Comparison of ENCODE assay signal across 1 cellular context in the genomic region with DNA sequence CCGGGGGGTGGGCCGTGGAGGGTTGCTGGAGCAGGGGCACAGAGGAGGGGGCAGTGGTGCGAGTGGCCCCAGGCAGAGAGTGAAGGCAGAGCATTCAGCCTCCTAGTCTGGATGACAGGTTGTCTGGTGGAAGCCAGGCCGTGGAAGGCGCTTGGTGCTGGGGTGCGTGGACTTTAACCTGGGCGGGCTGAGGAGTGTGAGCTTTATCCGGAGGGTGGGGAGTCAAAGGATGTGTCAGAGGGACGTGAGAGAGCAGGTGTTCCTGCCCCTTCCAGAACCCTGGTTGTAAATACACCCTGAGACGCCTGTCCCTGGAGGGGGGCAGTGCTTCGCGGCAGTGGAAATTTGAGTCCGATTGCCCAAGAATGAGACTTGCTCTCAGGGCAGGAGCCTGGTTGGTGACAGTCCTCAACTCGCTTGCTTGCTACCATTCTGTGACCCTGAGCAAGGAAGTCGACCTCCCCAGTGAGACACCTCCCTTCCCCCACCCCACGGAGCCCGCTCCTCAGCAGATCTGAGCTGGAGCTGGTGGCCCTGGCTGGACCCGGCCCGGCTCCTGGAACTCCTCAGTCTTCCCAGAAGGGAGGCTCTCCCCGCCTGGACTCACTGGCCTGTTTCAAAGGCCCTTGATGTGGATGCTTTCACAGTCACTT.
TF ChIP-seq lines count a peak whose summit lies in the region.

No MANE protein-coding gene starts in this region.

TF ChIP-seq in H1, 55 proteins besides CTCF, POLR2A, EP300 and RAD21:
- TF ChIP-seq POLR2AphosphoS5 (IDR thresholded peaks at IDR 0.05; ENCODE audit: low read depth, low read length) (no peak), CHD1 (IDR thresholded peaks at IDR 0.05; ENCODE audit: low read depth, low read length) (no peak), POU5F1 (IDR thresholded peaks at IDR 0.05; ENCODE audit: low read depth, low read length) (no peak), GABPA (IDR thresholded peaks at IDR 0.05; ENCODE audit: borderline replicate concordance, insufficient read depth, low read length) (no peak), CEBPB (IDR thresholded peaks at IDR 0.05; ENCODE audit: low read depth, low read length) (no peak), JUND (IDR thresholded peaks at IDR 0.05; ENCODE audit: low read length) (no peak), RNF2 (IDR thresholded peaks at IDR 0.05; ENCODE audit: borderline replicate concordance, low read depth, low read length, missing control alignments, poor library complexity, severe bottlenecking) (no peak)
- TF ChIP-seq, protein P1, sequence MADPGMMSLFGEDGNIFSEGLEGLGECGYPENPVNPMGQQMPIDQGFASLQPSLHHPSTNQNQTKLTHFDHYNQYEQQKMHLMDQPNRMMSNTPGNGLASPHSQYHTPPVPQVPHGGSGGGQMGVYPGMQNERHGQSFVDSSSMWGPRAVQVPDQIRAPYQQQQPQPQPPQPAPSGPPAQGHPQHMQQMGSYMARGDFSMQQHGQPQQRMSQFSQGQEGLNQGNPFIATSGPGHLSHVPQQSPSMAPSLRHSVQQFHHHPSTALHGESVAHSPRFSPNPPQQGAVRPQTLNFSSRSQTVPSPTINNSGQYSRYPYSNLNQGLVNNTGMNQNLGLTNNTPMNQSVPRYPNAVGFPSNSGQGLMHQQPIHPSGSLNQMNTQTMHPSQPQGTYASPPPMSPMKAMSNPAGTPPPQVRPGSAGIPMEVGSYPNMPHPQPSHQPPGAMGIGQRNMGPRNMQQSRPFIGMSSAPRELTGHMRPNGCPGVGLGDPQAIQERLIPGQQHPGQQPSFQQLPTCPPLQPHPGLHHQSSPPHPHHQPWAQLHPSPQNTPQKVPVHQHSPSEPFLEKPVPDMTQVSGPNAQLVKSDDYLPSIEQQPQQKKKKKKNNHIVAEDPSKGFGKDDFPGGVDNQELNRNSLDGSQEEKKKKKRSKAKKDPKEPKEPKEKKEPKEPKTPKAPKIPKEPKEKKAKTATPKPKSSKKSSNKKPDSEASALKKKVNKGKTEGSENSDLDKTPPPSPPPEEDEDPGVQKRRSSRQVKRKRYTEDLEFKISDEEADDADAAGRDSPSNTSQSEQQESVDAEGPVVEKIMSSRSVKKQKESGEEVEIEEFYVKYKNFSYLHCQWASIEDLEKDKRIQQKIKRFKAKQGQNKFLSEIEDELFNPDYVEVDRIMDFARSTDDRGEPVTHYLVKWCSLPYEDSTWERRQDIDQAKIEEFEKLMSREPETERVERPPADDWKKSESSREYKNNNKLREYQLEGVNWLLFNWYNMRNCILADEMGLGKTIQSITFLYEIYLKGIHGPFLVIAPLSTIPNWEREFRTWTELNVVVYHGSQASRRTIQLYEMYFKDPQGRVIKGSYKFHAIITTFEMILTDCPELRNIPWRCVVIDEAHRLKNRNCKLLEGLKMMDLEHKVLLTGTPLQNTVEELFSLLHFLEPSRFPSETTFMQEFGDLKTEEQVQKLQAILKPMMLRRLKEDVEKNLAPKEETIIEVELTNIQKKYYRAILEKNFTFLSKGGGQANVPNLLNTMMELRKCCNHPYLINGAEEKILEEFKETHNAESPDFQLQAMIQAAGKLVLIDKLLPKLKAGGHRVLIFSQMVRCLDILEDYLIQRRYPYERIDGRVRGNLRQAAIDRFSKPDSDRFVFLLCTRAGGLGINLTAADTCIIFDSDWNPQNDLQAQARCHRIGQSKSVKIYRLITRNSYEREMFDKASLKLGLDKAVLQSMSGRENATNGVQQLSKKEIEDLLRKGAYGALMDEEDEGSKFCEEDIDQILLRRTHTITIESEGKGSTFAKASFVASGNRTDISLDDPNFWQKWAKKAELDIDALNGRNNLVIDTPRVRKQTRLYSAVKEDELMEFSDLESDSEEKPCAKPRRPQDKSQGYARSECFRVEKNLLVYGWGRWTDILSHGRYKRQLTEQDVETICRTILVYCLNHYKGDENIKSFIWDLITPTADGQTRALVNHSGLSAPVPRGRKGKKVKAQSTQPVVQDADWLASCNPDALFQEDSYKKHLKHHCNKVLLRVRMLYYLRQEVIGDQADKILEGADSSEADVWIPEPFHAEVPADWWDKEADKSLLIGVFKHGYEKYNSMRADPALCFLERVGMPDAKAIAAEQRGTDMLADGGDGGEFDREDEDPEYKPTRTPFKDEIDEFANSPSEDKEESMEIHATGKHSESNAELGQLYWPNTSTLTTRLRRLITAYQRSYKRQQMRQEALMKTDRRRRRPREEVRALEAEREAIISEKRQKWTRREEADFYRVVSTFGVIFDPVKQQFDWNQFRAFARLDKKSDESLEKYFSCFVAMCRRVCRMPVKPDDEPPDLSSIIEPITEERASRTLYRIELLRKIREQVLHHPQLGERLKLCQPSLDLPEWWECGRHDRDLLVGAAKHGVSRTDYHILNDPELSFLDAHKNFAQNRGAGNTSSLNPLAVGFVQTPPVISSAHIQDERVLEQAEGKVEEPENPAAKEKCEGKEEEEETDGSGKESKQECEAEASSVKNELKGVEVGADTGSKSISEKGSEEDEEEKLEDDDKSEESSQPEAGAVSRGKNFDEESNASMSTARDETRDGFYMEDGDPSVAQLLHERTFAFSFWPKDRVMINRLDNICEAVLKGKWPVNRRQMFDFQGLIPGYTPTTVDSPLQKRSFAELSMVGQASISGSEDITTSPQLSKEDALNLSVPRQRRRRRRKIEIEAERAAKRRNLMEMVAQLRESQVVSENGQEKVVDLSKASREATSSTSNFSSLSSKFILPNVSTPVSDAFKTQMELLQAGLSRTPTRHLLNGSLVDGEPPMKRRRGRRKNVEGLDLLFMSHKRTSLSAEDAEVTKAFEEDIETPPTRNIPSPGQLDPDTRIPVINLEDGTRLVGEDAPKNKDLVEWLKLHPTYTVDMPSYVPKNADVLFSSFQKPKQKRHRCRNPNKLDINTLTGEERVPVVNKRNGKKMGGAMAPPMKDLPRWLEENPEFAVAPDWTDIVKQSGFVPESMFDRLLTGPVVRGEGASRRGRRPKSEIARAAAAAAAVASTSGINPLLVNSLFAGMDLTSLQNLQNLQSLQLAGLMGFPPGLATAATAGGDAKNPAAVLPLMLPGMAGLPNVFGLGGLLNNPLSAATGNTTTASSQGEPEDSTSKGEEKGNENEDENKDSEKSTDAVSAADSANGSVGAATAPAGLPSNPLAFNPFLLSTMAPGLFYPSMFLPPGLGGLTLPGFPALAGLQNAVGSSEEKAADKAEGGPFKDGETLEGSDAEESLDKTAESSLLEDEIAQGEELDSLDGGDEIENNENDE (IDR thresholded peaks at IDR 0.05; ENCODE audit: insufficient replicate concordance, low read length), result no peak
- TF ChIP-seq, protein P2, sequence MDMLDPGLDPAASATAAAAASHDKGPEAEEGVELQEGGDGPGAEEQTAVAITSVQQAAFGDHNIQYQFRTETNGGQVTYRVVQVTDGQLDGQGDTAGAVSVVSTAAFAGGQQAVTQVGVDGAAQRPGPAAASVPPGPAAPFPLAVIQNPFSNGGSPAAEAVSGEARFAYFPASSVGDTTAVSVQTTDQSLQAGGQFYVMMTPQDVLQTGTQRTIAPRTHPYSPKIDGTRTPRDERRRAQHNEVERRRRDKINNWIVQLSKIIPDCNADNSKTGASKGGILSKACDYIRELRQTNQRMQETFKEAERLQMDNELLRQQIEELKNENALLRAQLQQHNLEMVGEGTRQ (IDR thresholded peaks at IDR 0.05; ENCODE audit: low read length), result no peak
TF ChIP-seq in H1: peak in this region for 0.
